Comparison of ENCODE assay signal across 1 cellular context in genomic region chr11:122140535-122140934, GRCh38.
TF ChIP-seq lines count a peak whose summit lies in the region.

No MANE protein-coding gene starts in this region.

TF ChIP-seq in IMR-90, 13 proteins besides CTCF, POLR2A, EP300 and RAD21:
- TF ChIP-seq RCOR1 (IDR thresholded peaks at IDR 0.05; ENCODE audit: insufficient replicate concordance, low read length) (no peak), SMC3 (IDR thresholded peaks at IDR 0.05; ENCODE audit: low read depth, low read length) (no peak), BHLHE40 (IDR thresholded peaks at IDR 0.05; ENCODE audit: low read depth, low read length) (no peak), RFX5 (IDR thresholded peaks at IDR 0.05; ENCODE audit: low read depth, low read length) (no peak), FOS (IDR thresholded peaks at IDR 0.05; ENCODE audit: low read depth, low read length) (no peak), CEBPB (IDR thresholded peaks at IDR 0.05; ENCODE audit: low read depth, low read length) (no peak), MAFK (IDR thresholded peaks at IDR 0.05; ENCODE audit: low read depth, low read length) (no peak), USF2 (IDR thresholded peaks at IDR 0.05; ENCODE audit: low read depth, low read length) (no peak), NFE2L2 (IDR thresholded peaks at IDR 0.05; ENCODE audit: low read depth, low read length) (no peak), ELK1 (IDR thresholded peaks at IDR 0.05; ENCODE audit: borderline replicate concordance, low read depth, low read length) (no peak)
